1 cellular context compared by ENCODE assay signal in genomic region chr13:25062479-25062878, GRCh38.
TF ChIP-seq lines count a peak whose summit lies in the region.

No MANE protein-coding gene starts in this region.

TF ChIP-seq in HCT116, 20 proteins besides CTCF, POLR2A, EP300 and RAD21 (continued from another document):
- TF ChIP-seq TCF7L2 (IDR thresholded peaks at IDR 0.05; ENCODE audit: borderline replicate concordance, extremely low read depth, insufficient read depth, insufficient read length) (no peak), EZH2phosphoT487 (IDR thresholded peaks at IDR 0.05; ENCODE audit: borderline replicate concordance) (no peak), FOSL1 (IDR thresholded peaks at IDR 0.05; ENCODE audit: low read depth) (no peak)
